Comparison of ENCODE assay signal across 8 cellular contexts in genomic region chr11:110092577-110093406, GRCh38.
DNase-seq lines count a peak whose midpoint lies in the region; ATAC-seq lines count a peak whose summit lies in the region.

Gene ZC3H12C (plus strand): TSS chr11:110093392. CDS start chr11:110093412, 20 bp downstream.

- peak within 1 kb of the TSS; percentile 66 for H3K4me3 ChIP-seq in NT2/D1 (ENCODE audit: insufficient read length, low read depth)

- intact Hi-C loops in head of caudate nucleus (cut with DNase I): loop anchor here (10.0 kb wide), 2 partner anchors 82 to 148 kb away; no protein-coding TSS in a partner anchor

- H3K36me3 ChIP-seq in NT2/D1 (ENCODE audit: insufficient read depth, insufficient read length, low read length): no peaks in the 10 kb centered on the region

- peak; percentile 68 for ATAC-seq in GM21515 (IDR thresholded peaks at IDR 0.05; ENCODE audit: unreplicated experiment)

- no peaks in the 10 kb centered on the region for H3K36me3 Mint-ChIP-seq in activated naive CD8-positive, alpha-beta T cell

- H3K4me3 Mint-ChIP-seq in activated naive CD8-positive, alpha-beta T cell: peak within 1 kb of the TSS; percentile 85

- H3K27me3 Mint-ChIP-seq in activated naive CD8-positive, alpha-beta T cell: peaks cover 42% of the 10 kb centered on the region

- peak; percentile 94 for DNase-seq in ELR (ENCODE audit: low read depth)
- peak in 61 of 76 experiments; percentile 2 to 72 (median 38) for DNase-seq in HUDEP-2 (lab: John Stamatoyannopoulos, UW; ENCODE audit: unreplicated experiment in 76 of 76)
- peak; percentile 73 for DNase-seq in NT2/D1 (ENCODE audit: low read depth, low spot score)
- DNase-seq in head of caudate nucleus: peak; percentile 47 to 92 (median 84)
- DNase-seq in nucleus accumbens (lab: John Stamatoyannopoulos, UW): peak in 55 of 56 donors; percentile 42 to 91 (median 79)
- no peak for DNase-seq in cerebellar nuclear complex (lab: John Stamatoyannopoulos, UW)

- peaks cover 18% of the 10 kb centered on the region for H3K27me3 ChIP-seq in NT2/D1 (ENCODE audit: insufficient read depth, insufficient read length)

- H3K4me1 ChIP-seq in NT2/D1 (ENCODE audit: insufficient read depth, insufficient read length): no peaks in the 10 kb centered on the region

- H3K9me3 ChIP-seq in NT2/D1 (ENCODE audit: insufficient read depth, low read length): no peaks in the 10 kb centered on the region

- H3K9me3 Mint-ChIP-seq in activated naive CD8-positive, alpha-beta T cell (ENCODE audit: low read depth): no peaks in the 10 kb centered on the region

- H3K27ac Mint-ChIP-seq in activated naive CD8-positive, alpha-beta T cell: no peak within 1 kb of the TSS

- H3K4me1 Mint-ChIP-seq in activated naive CD8-positive, alpha-beta T cell (ENCODE audit: low read depth): peaks cover 10% of the 10 kb centered on the region

- peak within 1 kb of the TSS; percentile 77 for H3K9ac ChIP-seq in NT2/D1 (ENCODE audit: insufficient read length, low read depth)

Comparison
In these comparisons a context has a peak if more than half of its experiments do, and no peak if none do; other contexts are left out.
1. DNase-seq: peak in ELR (single experiment), HUDEP-2 (61 of 76), NT2/D1 (single experiment), head of caudate nucleus (42 of 42) and nucleus accumbens (55 of 56); none in cerebellar nuclear complex (0 of 2).